ENCODE assay signal across 1 cellular context in the genomic region with DNA sequence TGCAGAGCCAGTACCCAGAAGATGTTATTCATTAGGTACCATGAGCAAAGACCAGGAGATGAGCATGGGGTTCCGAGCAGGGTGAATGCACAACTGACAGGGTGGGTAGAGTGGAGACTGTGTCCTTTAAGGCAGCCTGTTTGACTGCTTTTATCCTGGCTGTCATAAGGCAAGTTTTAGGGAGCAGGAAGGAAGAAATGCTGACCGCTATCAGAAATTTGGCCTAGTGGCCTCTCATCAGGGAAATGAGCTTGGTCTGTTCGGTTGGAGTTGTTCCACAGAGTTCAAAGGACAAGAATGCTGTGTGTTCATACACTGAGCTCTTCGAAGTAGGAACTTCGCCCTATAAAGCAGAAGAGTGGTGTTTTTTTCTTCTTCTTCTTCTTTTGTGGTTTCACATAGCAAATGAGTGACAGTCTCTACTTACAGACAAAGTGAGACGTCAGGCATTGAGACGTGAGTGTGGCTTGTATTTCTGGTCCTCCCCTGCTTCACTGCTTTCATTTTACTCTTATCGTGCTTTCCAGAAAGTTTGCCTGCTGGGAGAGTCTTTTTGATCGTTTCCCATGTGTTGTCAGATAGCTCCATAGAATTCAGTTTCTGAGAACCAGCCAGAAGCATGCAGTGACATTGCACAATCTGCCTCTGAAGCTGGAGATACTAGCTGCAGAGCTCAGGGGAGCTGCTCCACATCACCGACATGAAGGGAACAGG.
TF ChIP-seq lines count a peak whose summit lies in the region.

A gene with protein sequence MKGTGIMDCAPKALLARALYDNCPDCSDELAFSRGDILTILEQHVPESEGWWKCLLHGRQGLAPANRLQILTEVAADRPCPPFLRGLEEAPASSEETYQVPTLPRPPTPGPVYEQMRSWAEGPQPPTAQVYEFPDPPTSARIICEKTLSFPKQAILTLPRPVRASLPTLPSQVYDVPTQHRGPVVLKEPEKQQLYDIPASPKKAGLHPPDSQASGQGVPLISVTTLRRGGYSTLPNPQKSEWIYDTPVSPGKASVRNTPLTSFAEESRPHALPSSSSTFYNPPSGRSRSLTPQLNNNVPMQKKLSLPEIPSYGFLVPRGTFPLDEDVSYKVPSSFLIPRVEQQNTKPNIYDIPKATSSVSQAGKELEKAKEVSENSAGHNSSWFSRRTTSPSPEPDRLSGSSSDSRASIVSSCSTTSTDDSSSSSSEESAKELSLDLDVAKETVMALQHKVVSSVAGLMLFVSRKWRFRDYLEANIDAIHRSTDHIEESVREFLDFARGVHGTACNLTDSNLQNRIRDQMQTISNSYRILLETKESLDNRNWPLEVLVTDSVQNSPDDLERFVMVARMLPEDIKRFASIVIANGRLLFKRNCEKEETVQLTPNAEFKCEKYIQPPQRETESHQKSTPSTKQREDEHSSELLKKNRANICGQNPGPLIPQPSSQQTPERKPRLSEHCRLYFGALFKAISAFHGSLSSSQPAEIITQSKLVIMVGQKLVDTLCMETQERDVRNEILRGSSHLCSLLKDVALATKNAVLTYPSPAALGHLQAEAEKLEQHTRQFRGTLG (plus strand): TSS at position 502 of the 714 bp plus-strand sequence. CDS start 199 bp downstream, at position 701.

TF ChIP-seq in K562, 482 proteins besides CTCF, POLR2A, EP300 and RAD21 (continued from another document and continues in another):
- TF ChIP-seq PRPF4 (IDR thresholded peaks at IDR 0.05; ENCODE audit: insufficient read depth, low read depth, low read length, poor library complexity, severe bottlenecking) (no peak), CEBPG (CRISPR knock-in tag; IDR thresholded peaks at IDR 0.05) (peak; percentile 97), CEBPG (tag; conservative IDR thresholded peaks at IDR 0.05 in 1 of 2, IDR thresholded peaks at IDR 0.05 in 1 of 2) (peak; percentile 99), ZNF76 (CRISPR knock-in tag; IDR thresholded peaks at IDR 0.05; ENCODE audit: borderline replicate concordance) (no peak), NFXL1 (CRISPR knock-in tag; IDR thresholded peaks at IDR 0.05) (no peak), ZNF175 (CRISPR knock-in tag; IDR thresholded peaks at IDR 0.05; ENCODE audit: low read depth) (peak; percentile 74; the same call in 1 of the 2 replicates), RFX1 (IDR thresholded peaks at IDR 0.05) (no peak), NFE2 (IDR thresholded peaks at IDR 0.05; ENCODE audit: low read depth) (peak; percentile 97), LARP7 (IDR thresholded peaks at IDR 0.05) (no peak), POLR2H (tag; IDR thresholded peaks at IDR 0.05; ENCODE audit: low read depth) (peak; percentile 74; the same call in 1 of the 2 replicates), C11orf30 (IDR thresholded peaks at IDR 0.05; ENCODE audit: low read depth) (peak; percentile 94), ZBTB17 (CRISPR knock-in tag; IDR thresholded peaks at IDR 0.05) (0 out of 2 replicates have a peak, but pooled peaks have one; percentile 29), HNRNPL (IDR thresholded peaks at IDR 0.05; ENCODE audit: low read depth, low read length) (no peak), CHD2 (IDR thresholded peaks at IDR 0.05; ENCODE audit: low read depth, low read length) (no peak), ELF4 (CRISPR knock-in tag; IDR thresholded peaks at IDR 0.05) (peak; percentile 64; the same call in 1 of the 2 replicates), SMARCC2 (IDR thresholded peaks at IDR 0.05; ENCODE audit: low read depth) (peak; percentile 94), MEF2D (tag; conservative IDR thresholded peaks at IDR 0.05; ENCODE audit: low read depth) (peak; percentile 68), SMARCB1 (IDR thresholded peaks at IDR 0.05; ENCODE audit: insufficient read length, low read depth) (no peak), E2F3 (CRISPR knock-in tag; IDR thresholded peaks at IDR 0.05) (no peak), SREBF1 (IDR thresholded peaks at IDR 0.05; ENCODE audit: borderline replicate concordance, low read depth, low read length) (no peak), PHF20 (IDR thresholded peaks at IDR 0.05; ENCODE audit: partially characterized antibody) (no peak), MIER1 (IDR thresholded peaks at IDR 0.05; ENCODE audit: low read depth) (no peak; the same call in 1 of the 2 replicates), MCM7 (IDR thresholded peaks at IDR 0.05) (no peak), TAF1 (IDR thresholded peaks at IDR 0.05; ENCODE audit: control insufficient read depth, extremely low read depth, insufficient read depth, low read length, severe bottlenecking) (peak; percentile 66), HDAC3 (IDR thresholded peaks at IDR 0.05; ENCODE audit: borderline replicate concordance, partially characterized antibody) (peak; percentile 98), KDM5B (IDR thresholded peaks at IDR 0.05; ENCODE audit: insufficient replicate concordance, low read depth, low read length) (peak; percentile 93), CBFA2T3 (IDR thresholded peaks at IDR 0.05) (peak; percentile 100), TEAD1 (CRISPR knock-in tag; IDR thresholded peaks at IDR 0.05) (peak; percentile 61 to 89), ZNF57 (CRISPR knock-in tag; IDR thresholded peaks at IDR 0.05) (no peak), NEUROD1 (IDR thresholded peaks at IDR 0.05; ENCODE audit: borderline replicate concordance, low read depth, low read length, partially characterized antibody) (peak; percentile 75), KAT2B (IDR thresholded peaks at IDR 0.05; ENCODE audit: low read depth, low read length) (no peak), HDAC8 (tag; IDR thresholded peaks at IDR 0.05) (no peak), IFI16 (CRISPR knock-in tag; IDR thresholded peaks at IDR 0.05) (no peak), ZNF263 (CRISPR knock-in tag; IDR thresholded peaks at IDR 0.05; ENCODE audit: borderline replicate concordance) (no peak; the same call in 1 of the 2 replicates), NCOA1 (IDR thresholded peaks at IDR 0.05; ENCODE audit: low read depth) (peak; percentile 92), LEF1 (IDR thresholded peaks at IDR 0.05) (peak; percentile 100), ATF1 (CRISPR knock-in tag; IDR thresholded peaks at IDR 0.05) (no peak), ATF1 (tag; IDR thresholded peaks at IDR 0.05) (peak; percentile 83), CHCHD3 (CRISPR knock-in tag; IDR thresholded peaks at IDR 0.05) (no peak), ZNF778 (CRISPR knock-in tag; IDR thresholded peaks at IDR 0.05) (no peak)
- TF ChIP-seq, protein P1, sequence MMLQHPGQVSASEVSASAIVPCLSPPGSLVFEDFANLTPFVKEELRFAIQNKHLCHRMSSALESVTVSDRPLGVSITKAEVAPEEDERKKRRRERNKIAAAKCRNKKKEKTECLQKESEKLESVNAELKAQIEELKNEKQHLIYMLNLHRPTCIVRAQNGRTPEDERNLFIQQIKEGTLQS (IDR thresholded peaks at IDR 0.05): peak; percentile 82
- TF ChIP-seq, protein P1 (CRISPR knock-in tag; conservative IDR thresholded peaks at IDR 0.05): 0 out of 2 replicates have a peak, but pooled peaks have one; percentile 20
- TF ChIP-seq, protein P2, sequence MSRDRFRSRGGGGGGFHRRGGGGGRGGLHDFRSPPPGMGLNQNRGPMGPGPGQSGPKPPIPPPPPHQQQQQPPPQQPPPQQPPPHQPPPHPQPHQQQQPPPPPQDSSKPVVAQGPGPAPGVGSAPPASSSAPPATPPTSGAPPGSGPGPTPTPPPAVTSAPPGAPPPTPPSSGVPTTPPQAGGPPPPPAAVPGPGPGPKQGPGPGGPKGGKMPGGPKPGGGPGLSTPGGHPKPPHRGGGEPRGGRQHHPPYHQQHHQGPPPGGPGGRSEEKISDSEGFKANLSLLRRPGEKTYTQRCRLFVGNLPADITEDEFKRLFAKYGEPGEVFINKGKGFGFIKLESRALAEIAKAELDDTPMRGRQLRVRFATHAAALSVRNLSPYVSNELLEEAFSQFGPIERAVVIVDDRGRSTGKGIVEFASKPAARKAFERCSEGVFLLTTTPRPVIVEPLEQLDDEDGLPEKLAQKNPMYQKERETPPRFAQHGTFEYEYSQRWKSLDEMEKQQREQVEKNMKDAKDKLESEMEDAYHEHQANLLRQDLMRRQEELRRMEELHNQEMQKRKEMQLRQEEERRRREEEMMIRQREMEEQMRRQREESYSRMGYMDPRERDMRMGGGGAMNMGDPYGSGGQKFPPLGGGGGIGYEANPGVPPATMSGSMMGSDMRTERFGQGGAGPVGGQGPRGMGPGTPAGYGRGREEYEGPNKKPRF (IDR thresholded peaks at IDR 0.05; ENCODE audit: low read depth, low read length): no peak
- TF ChIP-seq, protein P3, sequence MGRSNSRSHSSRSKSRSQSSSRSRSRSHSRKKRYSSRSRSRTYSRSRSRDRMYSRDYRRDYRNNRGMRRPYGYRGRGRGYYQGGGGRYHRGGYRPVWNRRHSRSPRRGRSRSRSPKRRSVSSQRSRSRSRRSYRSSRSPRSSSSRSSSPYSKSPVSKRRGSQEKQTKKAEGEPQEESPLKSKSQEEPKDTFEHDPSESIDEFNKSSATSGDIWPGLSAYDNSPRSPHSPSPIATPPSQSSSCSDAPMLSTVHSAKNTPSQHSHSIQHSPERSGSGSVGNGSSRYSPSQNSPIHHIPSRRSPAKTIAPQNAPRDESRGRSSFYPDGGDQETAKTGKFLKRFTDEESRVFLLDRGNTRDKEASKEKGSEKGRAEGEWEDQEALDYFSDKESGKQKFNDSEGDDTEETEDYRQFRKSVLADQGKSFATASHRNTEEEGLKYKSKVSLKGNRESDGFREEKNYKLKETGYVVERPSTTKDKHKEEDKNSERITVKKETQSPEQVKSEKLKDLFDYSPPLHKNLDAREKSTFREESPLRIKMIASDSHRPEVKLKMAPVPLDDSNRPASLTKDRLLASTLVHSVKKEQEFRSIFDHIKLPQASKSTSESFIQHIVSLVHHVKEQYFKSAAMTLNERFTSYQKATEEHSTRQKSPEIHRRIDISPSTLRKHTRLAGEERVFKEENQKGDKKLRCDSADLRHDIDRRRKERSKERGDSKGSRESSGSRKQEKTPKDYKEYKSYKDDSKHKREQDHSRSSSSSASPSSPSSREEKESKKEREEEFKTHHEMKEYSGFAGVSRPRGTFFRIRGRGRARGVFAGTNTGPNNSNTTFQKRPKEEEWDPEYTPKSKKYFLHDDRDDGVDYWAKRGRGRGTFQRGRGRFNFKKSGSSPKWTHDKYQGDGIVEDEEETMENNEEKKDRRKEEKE (IDR thresholded peaks at IDR 0.05; ENCODE audit: borderline replicate concordance in 1 of 2, control insufficient read depth in 1 of 2, low read depth in 2 of 2, low read length in 1 of 2): 0 out of 4 replicates have a peak, but pooled peaks of 1 of the 2 experiments have one; percentile 81
- TF ChIP-seq, protein P4, sequence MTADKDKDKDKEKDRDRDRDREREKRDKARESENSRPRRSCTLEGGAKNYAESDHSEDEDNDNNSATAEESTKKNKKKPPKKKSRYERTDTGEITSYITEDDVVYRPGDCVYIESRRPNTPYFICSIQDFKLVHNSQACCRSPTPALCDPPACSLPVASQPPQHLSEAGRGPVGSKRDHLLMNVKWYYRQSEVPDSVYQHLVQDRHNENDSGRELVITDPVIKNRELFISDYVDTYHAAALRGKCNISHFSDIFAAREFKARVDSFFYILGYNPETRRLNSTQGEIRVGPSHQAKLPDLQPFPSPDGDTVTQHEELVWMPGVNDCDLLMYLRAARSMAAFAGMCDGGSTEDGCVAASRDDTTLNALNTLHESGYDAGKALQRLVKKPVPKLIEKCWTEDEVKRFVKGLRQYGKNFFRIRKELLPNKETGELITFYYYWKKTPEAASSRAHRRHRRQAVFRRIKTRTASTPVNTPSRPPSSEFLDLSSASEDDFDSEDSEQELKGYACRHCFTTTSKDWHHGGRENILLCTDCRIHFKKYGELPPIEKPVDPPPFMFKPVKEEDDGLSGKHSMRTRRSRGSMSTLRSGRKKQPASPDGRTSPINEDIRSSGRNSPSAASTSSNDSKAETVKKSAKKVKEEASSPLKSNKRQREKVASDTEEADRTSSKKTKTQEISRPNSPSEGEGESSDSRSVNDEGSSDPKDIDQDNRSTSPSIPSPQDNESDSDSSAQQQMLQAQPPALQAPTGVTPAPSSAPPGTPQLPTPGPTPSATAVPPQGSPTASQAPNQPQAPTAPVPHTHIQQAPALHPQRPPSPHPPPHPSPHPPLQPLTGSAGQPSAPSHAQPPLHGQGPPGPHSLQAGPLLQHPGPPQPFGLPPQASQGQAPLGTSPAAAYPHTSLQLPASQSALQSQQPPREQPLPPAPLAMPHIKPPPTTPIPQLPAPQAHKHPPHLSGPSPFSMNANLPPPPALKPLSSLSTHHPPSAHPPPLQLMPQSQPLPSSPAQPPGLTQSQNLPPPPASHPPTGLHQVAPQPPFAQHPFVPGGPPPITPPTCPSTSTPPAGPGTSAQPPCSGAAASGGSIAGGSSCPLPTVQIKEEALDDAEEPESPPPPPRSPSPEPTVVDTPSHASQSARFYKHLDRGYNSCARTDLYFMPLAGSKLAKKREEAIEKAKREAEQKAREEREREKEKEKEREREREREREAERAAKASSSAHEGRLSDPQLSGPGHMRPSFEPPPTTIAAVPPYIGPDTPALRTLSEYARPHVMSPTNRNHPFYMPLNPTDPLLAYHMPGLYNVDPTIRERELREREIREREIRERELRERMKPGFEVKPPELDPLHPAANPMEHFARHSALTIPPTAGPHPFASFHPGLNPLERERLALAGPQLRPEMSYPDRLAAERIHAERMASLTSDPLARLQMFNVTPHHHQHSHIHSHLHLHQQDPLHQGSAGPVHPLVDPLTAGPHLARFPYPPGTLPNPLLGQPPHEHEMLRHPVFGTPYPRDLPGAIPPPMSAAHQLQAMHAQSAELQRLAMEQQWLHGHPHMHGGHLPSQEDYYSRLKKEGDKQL (CRISPR knock-in tag; IDR thresholded peaks at IDR 0.05; ENCODE audit: borderline replicate concordance): peak; percentile 93; the same call in 1 of the 2 replicates
- TF ChIP-seq, protein P5, sequence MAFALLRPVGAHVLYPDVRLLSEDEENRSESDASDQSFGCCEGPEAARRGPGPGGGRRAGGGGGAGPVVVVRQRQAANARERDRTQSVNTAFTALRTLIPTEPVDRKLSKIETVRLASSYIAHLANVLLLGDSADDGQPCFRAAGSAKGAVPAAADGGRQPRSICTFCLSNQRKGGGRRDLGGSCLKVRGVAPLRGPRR (CRISPR knock-in tag; IDR thresholded peaks at IDR 0.05): no peak
- TF ChIP-seq, protein P6, sequence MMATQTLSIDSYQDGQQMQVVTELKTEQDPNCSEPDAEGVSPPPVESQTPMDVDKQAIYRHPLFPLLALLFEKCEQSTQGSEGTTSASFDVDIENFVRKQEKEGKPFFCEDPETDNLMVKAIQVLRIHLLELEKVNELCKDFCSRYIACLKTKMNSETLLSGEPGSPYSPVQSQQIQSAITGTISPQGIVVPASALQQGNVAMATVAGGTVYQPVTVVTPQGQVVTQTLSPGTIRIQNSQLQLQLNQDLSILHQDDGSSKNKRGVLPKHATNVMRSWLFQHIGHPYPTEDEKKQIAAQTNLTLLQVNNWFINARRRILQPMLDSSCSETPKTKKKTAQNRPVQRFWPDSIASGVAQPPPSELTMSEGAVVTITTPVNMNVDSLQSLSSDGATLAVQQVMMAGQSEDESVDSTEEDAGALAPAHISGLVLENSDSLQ (IDR thresholded peaks at IDR 0.05): peak; percentile 98
- TF ChIP-seq, protein P7, sequence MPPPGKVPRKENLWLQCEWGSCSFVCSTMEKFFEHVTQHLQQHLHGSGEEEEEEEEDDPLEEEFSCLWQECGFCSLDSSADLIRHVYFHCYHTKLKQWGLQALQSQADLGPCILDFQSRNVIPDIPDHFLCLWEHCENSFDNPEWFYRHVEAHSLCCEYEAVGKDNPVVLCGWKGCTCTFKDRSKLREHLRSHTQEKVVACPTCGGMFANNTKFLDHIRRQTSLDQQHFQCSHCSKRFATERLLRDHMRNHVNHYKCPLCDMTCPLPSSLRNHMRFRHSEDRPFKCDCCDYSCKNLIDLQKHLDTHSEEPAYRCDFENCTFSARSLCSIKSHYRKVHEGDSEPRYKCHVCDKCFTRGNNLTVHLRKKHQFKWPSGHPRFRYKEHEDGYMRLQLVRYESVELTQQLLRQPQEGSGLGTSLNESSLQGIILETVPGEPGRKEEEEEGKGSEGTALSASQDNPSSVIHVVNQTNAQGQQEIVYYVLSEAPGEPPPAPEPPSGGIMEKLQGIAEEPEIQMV (tag; conservative IDR thresholded peaks at IDR 0.05; ENCODE audit: low read depth): no peak
